ENCODE assay signal across 1 cellular context in genomic region chr19:18928018-18928805, GRCh38.
TF ChIP-seq lines count a peak whose summit lies in the region.

No MANE protein-coding gene starts in this region.

TF ChIP-seq in K562, 482 proteins besides CTCF, POLR2A, EP300 and RAD21:
- TF ChIP-seq POLR2G (IDR thresholded peaks at IDR 0.05; ENCODE audit: low read depth, low read length) (peak; percentile 51), ZKSCAN8 (CRISPR knock-in tag; IDR thresholded peaks at IDR 0.05) (peak; percentile 95), ATF7 (IDR thresholded peaks at IDR 0.05) (no peak), SAFB (IDR thresholded peaks at IDR 0.05; ENCODE audit: borderline replicate concordance, low read depth, low read length) (no peak), RBFOX2 (IDR thresholded peaks at IDR 0.05; ENCODE audit: low read depth, low read length) (peak; percentile 50; the same call in 1 of the 2 replicates), RBM22 (IDR thresholded peaks at IDR 0.05; ENCODE audit: low read depth, low read length, poor library complexity, severe bottlenecking) (peak; percentile 20), IRF2 (CRISPR knock-in tag; IDR thresholded peaks at IDR 0.05) (no peak), BHLHE40 (IDR thresholded peaks at IDR 0.05; ENCODE audit: low read length) (no peak)
